8 cellular contexts compared by ENCODE assay signal in the genomic region with DNA sequence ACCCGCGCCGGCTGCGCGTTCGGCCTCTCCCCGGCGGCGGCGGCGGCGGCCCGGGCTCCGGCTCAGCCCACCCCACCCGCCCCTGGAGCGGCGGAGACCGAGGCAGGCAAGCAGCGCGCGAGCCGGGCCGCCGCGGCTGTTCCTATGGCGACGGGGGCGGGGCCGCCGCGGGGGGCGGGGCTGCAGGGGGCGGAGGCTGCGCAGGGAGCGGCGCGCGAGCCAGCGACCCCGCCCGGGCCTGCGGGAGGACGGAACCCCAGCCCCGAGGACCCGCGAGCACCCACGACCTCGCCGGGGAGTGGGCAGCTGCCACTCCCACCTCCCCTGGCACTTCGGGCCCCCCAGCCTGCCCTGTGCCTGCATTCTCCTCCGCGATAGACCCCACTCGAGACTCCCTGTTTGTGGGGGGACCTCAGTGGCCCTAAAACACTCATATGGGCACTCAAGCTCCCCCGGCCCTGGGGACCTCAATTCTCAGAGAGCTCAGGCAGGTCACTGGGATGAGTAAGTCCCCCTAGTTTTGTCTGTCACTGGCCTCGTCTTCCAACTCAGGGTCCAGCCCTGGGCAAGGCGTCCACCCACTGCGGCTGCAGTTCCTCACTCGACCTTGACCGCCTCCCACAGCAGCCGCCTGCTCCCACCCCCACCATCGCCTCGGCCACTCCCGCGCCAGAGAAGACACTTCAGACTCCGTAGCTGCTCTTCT. TPM values are rescaled to one million over a fixed set of nuclear protein-coding genes. Genes with fewer than 3 reads are reported as not detected.
DNase-seq lines count a peak whose midpoint lies in the region; ATAC-seq and TF ChIP-seq lines count a peak whose summit lies in the region.

A gene (minus strand): TSS at position 115 of the 706 bp plus-strand sequence. CDS start 597 bp downstream, outside the sequence.

- CTCF ChIA-PET in HEK293T (lab: Yijun Ruan, JAX): no interaction called here
- CTCF ChIA-PET in activated naive CD4-positive, alpha-beta T cell treated with anti-CD3 and anti-CD28 coated beads for 36 hours (lab: Charles Lee): interaction anchor here (0.9 kb wide), 1 partner anchor 17 kb away, joined by 3 read pairs; a partner anchor contains a TSS

- no peak for ATAC-seq in GM18873 (IDR thresholded peaks at IDR 0.05; ENCODE audit: low FRiP score, unreplicated experiment)

- 1 to 7% (median 4%) methylated on average over 15 to 65 of the region's 65 CpGs for WGBS in ovary, 3 donors
- 20 to 25% methylated on average over 15 to 19 of the region's 65 CpGs for WGBS in tibial nerve, 2 donors

- no peaks in the 10 kb centered on the region for H3K27me3 Mint-ChIP-seq in activated naive CD4-positive, alpha-beta T cell treated with anti-CD3 and anti-CD28 coated beads for 36 hours (ENCODE audit: low read depth)
- H3K27me3 Mint-ChIP-seq in glutamatergic neuron (ENCODE audit: unreplicated experiment): peaks cover 19% of the 10 kb centered on the region

- peaks cover 6% of the 10 kb centered on the region for H3K36me3 Mint-ChIP-seq in activated naive CD4-positive, alpha-beta T cell treated with anti-CD3 and anti-CD28 coated beads for 36 hours (ENCODE audit: low read depth)
- H3K36me3 Mint-ChIP-seq in glutamatergic neuron (ENCODE audit: unreplicated experiment): no peaks in the 10 kb centered on the region

- H3K4me3 ChIP-seq in SJSA1: peak within 1 kb of the TSS; percentile 24
- H3K4me3 ChIP-seq in ovary: peak within 1 kb of the TSS; percentile 41
- peak within 1 kb of the TSS; percentile 35 to 61 (median 36) for H3K4me3 ChIP-seq in tibial nerve

- H3K27ac Mint-ChIP-seq in activated naive CD4-positive, alpha-beta T cell treated with anti-CD3 and anti-CD28 coated beads for 36 hours: no peak within 1 kb of the TSS
- peak within 1 kb of the TSS; percentile 92 for H3K27ac Mint-ChIP-seq in glutamatergic neuron (ENCODE audit: unreplicated experiment)

- TF ChIP-seq POLR2A in ovary (IDR thresholded peaks at IDR 0.05): no peak
- TF ChIP-seq POLR2A in tibial nerve (IDR thresholded peaks at IDR 0.05): no peak

- peak; percentile 90 for DNase-seq in AG08396 (ENCODE audit: low spot score)
- DNase-seq in HEK293T (ENCODE audit: extremely low spot score): peak; percentile 89
- DNase-seq in SJSA1 (ENCODE audit: low read depth in 1 of 2, low spot score in 2 of 2): no peak
- peak; percentile 71 for DNase-seq in activated naive CD4-positive, alpha-beta T cell treated with anti-CD3 and anti-CD28 coated beads for 36 hours
- DNase-seq in glutamatergic neuron: peak; percentile 91
- DNase-seq in ovary: peak; percentile 78 to 91 (median 87)
- peak; percentile 58 to 64 for DNase-seq in tibial nerve (ENCODE audit: low spot score in 2 of 2)

- TF ChIP-seq EP300 in ovary (IDR thresholded peaks at IDR 0.05) (no peak), tibial nerve (IDR thresholded peaks at IDR 0.05) (no peak)

- peaks cover 20% of the 10 kb centered on the region for H3K4me1 Mint-ChIP-seq in activated naive CD4-positive, alpha-beta T cell treated with anti-CD3 and anti-CD28 coated beads for 36 hours (ENCODE audit: low read depth)
- H3K4me1 Mint-ChIP-seq in glutamatergic neuron (ENCODE audit: low read depth, unreplicated experiment): peaks cover 6% of the 10 kb centered on the region

- H3K9me3 ChIP-seq in SJSA1 (replicated peaks): peaks cover 5% of the 10 kb centered on the region
- H3K9me3 ChIP-seq in ovary: no peaks in the 10 kb centered on the region
- no peaks in the 10 kb centered on the region for H3K9me3 ChIP-seq in tibial nerve

- H3K27me3 ChIP-seq in SJSA1 (replicated peaks) (peaks cover 6% of the 10 kb centered on the region), ovary (no peaks in the 10 kb centered on the region), tibial nerve (no peaks in the 10 kb centered on the region)

- H3K4me3 Mint-ChIP-seq in activated naive CD4-positive, alpha-beta T cell treated with anti-CD3 and anti-CD28 coated beads for 36 hours: peak within 1 kb of the TSS; percentile 71
- H3K4me3 Mint-ChIP-seq in glutamatergic neuron (ENCODE audit: unreplicated experiment): peak within 1 kb of the TSS; percentile 92

- H3K27ac ChIP-seq in SJSA1: no peak within 1 kb of the TSS
- H3K27ac ChIP-seq in ovary: peak within 1 kb of the TSS; percentile 25 to 88
- H3K27ac ChIP-seq in tibial nerve: peak within 1 kb of the TSS in 2 of 4 donors; percentile 32 to 71

- H3K36me3 ChIP-seq in SJSA1 (peaks cover 35% of the 10 kb centered on the region), ovary (no peaks in the 10 kb centered on the region), tibial nerve (peaks cover 1 to 47% (median 2%) of the 10 kb centered on the region in 3 donors)

- peaks cover 50% of the 10 kb centered on the region for H3K4me1 ChIP-seq in SJSA1 (replicated peaks)
- peaks cover 42% of the 10 kb centered on the region for H3K4me1 ChIP-seq in ovary (ENCODE audit: insufficient read depth)
- H3K4me1 ChIP-seq in tibial nerve: peaks cover 0 to 78% (median 32%) of the 10 kb centered on the region in 4 donors

- TF ChIP-seq CTCF in glutamatergic neuron (IDR thresholded peaks at IDR 0.05; ENCODE audit: partially characterized antibody, unreplicated experiment) (no peak), ovary (IDR thresholded peaks at IDR 0.05) (peak in 2 of 3 donors; percentile 38 to 42), tibial nerve (IDR thresholded peaks at IDR 0.05) (no peak)

- no peaks in the 10 kb centered on the region for H3K9me3 Mint-ChIP-seq in activated naive CD4-positive, alpha-beta T cell treated with anti-CD3 and anti-CD28 coated beads for 36 hours
- H3K9me3 Mint-ChIP-seq in glutamatergic neuron (ENCODE audit: unreplicated experiment): peaks cover 14% of the 10 kb centered on the region

- intact Hi-C loops in activated naive CD4-positive, alpha-beta T cell treated with anti-CD3 and anti-CD28 coated beads for 36 hours (cut with micrococcal nuclease): no loop called here
- intact Hi-C loops in ovary (cut with DNase I): no loop called here

- POLR2A ChIA-PET in HEK293T (lab: Yijun Ruan, JAX): interaction anchor here (0.9 to 1.0 kb wide), 2 partner anchors 11 to 18 kb away, joined by 3 read pairs; no protein-coding TSS in a partner anchor

TF ChIP-seq in HEK293T, 16 proteins besides CTCF, POLR2A, EP300 and RAD21:
- TF ChIP-seq FOXM1 (IDR thresholded peaks at IDR 0.05; ENCODE audit: borderline replicate concordance): no peak
- no peak for TF ChIP-seq SP1 (IDR thresholded peaks at IDR 0.05)
- no peak for TF ChIP-seq FOXA1 (IDR thresholded peaks at IDR 0.05)
- TF ChIP-seq TARDBP (IDR thresholded peaks at IDR 0.05): no peak
- no peak for TF ChIP-seq SUZ12 (IDR thresholded peaks at IDR 0.05)
- no peak for TF ChIP-seq FOXK2 (IDR thresholded peaks at IDR 0.05)
- no peak for TF ChIP-seq ZNF384 (IDR thresholded peaks at IDR 0.05)
- TF ChIP-seq ARNT (IDR thresholded peaks at IDR 0.05): no peak
- no peak for TF ChIP-seq ELF4 (IDR thresholded peaks at IDR 0.05)
- TF ChIP-seq CTBP1 (IDR thresholded peaks at IDR 0.05; ENCODE audit: borderline replicate concordance): no peak
- no peak for TF ChIP-seq L3MBTL2 (conservative IDR thresholded peaks at IDR 0.05)
- TF ChIP-seq, protein P1, sequence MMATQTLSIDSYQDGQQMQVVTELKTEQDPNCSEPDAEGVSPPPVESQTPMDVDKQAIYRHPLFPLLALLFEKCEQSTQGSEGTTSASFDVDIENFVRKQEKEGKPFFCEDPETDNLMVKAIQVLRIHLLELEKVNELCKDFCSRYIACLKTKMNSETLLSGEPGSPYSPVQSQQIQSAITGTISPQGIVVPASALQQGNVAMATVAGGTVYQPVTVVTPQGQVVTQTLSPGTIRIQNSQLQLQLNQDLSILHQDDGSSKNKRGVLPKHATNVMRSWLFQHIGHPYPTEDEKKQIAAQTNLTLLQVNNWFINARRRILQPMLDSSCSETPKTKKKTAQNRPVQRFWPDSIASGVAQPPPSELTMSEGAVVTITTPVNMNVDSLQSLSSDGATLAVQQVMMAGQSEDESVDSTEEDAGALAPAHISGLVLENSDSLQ (IDR thresholded peaks at IDR 0.05): no peak
- no peak for TF ChIP-seq LEF1 (IDR thresholded peaks at IDR 0.05; ENCODE audit: borderline replicate concordance)
- TF ChIP-seq HDGF (IDR thresholded peaks at IDR 0.05; ENCODE audit: borderline replicate concordance): no peak
- no peak for TF ChIP-seq NFRKB (IDR thresholded peaks at IDR 0.05)
- no peak for TF ChIP-seq BHLHE40 (IDR thresholded peaks at IDR 0.05; ENCODE audit: borderline replicate concordance)

RNA-seq across cellular contexts. Expression of the gene that starts here (rescaled TPM):
- not detected in 2 replicates for total RNA-seq in SJSA1 (2014; rRNA removed; shearing (Covaris generic))
- total RNA-seq in activated naive CD4-positive, alpha-beta T cell treated with anti-CD3 and anti-CD28 coated beads for 36 hours: under 1 TPM in 1 of 2 experiments, not detected in 1; 0.43 TPM
- total RNA-seq in glutamatergic neuron (ENCODE audit: unreplicated experiment) (90.6 TPM), ovary (10 to 100 TPM in 2 of 7 donors, 1 to 10 TPM in 5; 1.4 to 99.7 (median 6.1) TPM), tibial nerve (1 to 10 TPM in 3 of 4 donors, under 1 TPM in 1; 0.66 to 7.2 (median 3.0) TPM)
- polyA plus RNA-seq in ovary: 1 to 10 TPM in 1 of 2 donors, not detected in 1; 3.3 TPM

Comparison
In these comparisons a context has a peak if more than half of its experiments do, and no peak if none do; other contexts are left out.
1. Peak in DNase-seq in activated naive CD4-positive, alpha-beta T cell treated with anti-CD3 and anti-CD28 coated beads for 36 hours; RNA of the gene not detected or under 1 TPM.
2. DNase-seq: peak in AG08396 (single experiment), HEK293T (single experiment), glutamatergic neuron (single experiment), ovary (5 of 5) and tibial nerve (2 of 2); none in SJSA1 (0 of 2).
3. CTCF ChIP-seq: peak in ovary (2 of 3); none in glutamatergic neuron (single experiment) and tibial nerve (0 of 5).
4. Peak in every context shown above with its lines, with median percentiles within 50 percentile points of each other: H3K4me3 ChIP-seq.